18 cellular contexts compared by ENCODE assay signal in the genomic region with DNA sequence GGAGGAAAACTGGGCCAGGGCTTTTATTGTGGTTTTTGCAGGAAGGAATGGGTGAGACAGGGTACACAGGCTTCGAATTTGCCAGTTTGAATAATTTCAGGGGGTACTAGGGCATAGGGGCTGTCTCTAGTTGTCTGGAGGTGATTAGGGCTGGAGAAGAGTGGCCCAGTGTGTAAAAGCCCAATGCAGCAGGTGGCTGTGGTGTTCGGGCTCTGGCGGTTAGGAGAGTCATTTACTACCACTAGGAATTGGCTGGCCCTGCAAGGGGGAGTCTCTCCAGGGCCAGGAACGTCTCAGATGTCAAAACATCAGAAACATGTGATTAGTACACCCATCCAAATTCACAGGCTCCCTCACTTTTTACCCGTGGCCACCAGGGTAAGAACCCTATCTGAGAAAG. TPM values are rescaled to one million over a fixed set of nuclear protein-coding genes. Genes with fewer than 3 reads are reported as not detected.
"Had no signal": no experiment of that assay in that cellular context is flagged by ENCODE, and none has a peak within 500 bp of the region (broad histone marks: within the 10 kb centered on the region; RNA-seq: fewer than 3 reads in every experiment).

No MANE protein-coding gene starts in this region.

- ATAC-seq: activated naive CD4-positive, alpha-beta T cell treated with anti-CD3 and anti-CD28 coated beads, Interleukin-2, amount 50 U/mL, for 72 hours; body of pancreas; natural killer cell; stimulated activated naive CD8-positive, alpha-beta T cell treated with anti-CD3 and anti-CD28 coated beads, Interleukin-15, Interleukin-2, amounts not matched to agents 100 U/mL and 50 U/mL, for 24 hours had no signal

- H3K4me3 ChIP-seq: body of pancreas, prostate gland, suprapubic skin had no signal

- H3K27ac ChIP-seq: body of pancreas, epithelial cell of prostate, prostate gland, suprapubic skin had no signal

- H3K4me1 ChIP-seq: body of pancreas, prostate gland had no signal

- H3K27me3 ChIP-seq: body of pancreas, suprapubic skin had no signal

- DNase-seq: activated CD4-positive, alpha-beta T cell treated with anti-CD3 and anti-CD28 coated beads, Interleukin-2, amount 50 U/mL, for 4 hours; activated CD4-positive, CD25-positive, alpha-beta regulatory T cell treated with anti-CD3 and anti-CD28 coated beads, Interleukin-2, amount 50 U/mL, for 72 hours; activated effector memory CD4-positive, alpha-beta T cell treated with Interleukin-2 at 50 U/mL for 16 hours; activated T-cell treated with anti-CD3 and anti-CD28 coated beads, Interleukin-2, amount 50 U/mL, for 24 hours; amniotic stem cell; body of pancreas; effector memory CD4-positive, alpha-beta T cell; hypothalamus; mammary epithelial cell; natural killer cell; nucleus accumbens; stimulated activated CD4-positive, alpha-beta T cell treated with anti-CD3 and anti-CD28 coated beads, Interleukin-4, amount 100 ng/mL, for 1 hour; stimulated activated CD8-positive, alpha-beta memory T cell treated with anti-CD3 and anti-CD28 coated beads, Interleukin-4, amount 100 ng/mL, for 48 hours; stimulated activated naive CD8-positive, alpha-beta T cell treated with anti-CD3 and anti-CD28 coated beads, Interleukin-15, Interleukin-2, amounts not matched to agents 100 U/mL and 50 U/mL, for 24 hours had no signal

- H3K36me3 ChIP-seq: prostate gland, suprapubic skin had no signal

- H3K9me3 ChIP-seq: body of pancreas, prostate gland, suprapubic skin had no signal

RNA-seq across cellular contexts. Expression of gene NDRG4, which starts 57.4 kb away (rescaled TPM):
- total RNA-seq: natural killer cell had no signal
